ENCODE assay signal across 1 cellular context in the genomic region with DNA sequence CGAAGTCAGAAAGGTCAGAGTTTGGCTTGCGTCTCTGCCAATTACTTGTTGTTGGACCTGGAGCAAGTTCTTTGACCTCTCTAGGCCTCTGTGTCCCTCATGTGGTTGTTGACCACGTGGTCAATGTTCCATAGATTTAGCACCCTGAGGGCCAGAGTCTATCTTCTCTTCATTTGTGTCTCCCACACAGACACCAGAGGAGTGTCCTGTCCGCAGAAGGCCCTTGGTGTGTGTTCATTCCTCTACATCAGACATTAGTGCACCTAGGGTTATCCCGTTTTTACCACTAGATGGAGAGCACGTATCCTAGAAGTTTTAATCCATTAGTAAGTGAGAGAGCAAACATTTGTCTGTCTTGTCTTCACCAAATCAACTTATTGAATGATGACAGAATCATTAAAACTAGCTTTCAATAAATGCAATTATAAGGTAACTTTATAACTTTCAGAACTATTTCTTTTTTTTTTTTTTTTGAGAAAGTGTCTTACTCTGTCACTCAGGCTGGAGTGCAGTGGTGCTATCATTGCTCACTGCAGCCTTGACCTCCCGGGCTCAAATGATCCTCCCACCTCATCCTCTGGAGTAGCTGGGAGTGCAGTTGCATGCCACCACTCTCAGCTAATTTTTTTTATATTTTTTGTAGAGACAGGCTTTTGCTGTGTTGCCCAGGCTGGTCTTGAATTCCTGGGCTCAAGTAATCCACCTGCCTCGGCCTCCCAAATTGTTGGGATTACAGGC.
TF ChIP-seq lines count a peak whose summit lies in the region.

No MANE protein-coding gene starts in this region.

TF ChIP-seq in H1, 55 proteins besides CTCF, POLR2A, EP300 and RAD21:
- TF ChIP-seq SRF (IDR thresholded peaks at IDR 0.05; ENCODE audit: low read depth, low read length) (no peak), HDAC2 (IDR thresholded peaks at IDR 0.05; ENCODE audit: borderline replicate concordance in 1 of 2, low read depth in 2 of 2, low read length in 2 of 2) (no peak), SIRT6 (IDR thresholded peaks at IDR 0.05; ENCODE audit: low read length) (no peak), HDAC6 (IDR thresholded peaks at IDR 0.05; ENCODE audit: low read depth, low read length) (no peak), NANOG (IDR thresholded peaks at IDR 0.05; ENCODE audit: insufficient read depth, low read depth, low read length, poor library complexity, severe bottlenecking) (no peak), EZH2 (IDR thresholded peaks at IDR 0.05; ENCODE audit: low read depth, low read length, severe bottlenecking) (no peak), GABPA (IDR thresholded peaks at IDR 0.05; ENCODE audit: borderline replicate concordance, insufficient read depth, low read length) (no peak), CBX5 (IDR thresholded peaks at IDR 0.05; ENCODE audit: low read depth, low read length) (no peak), RBBP5 (IDR thresholded peaks at IDR 0.05; ENCODE audit: borderline replicate concordance, low read depth, low read length) (no peak), CREB1 (IDR thresholded peaks at IDR 0.05) (no peak), GTF2F1 (IDR thresholded peaks at IDR 0.05; ENCODE audit: borderline replicate concordance, low read depth, low read length) (no peak)
